Comparison of ENCODE assay signal across 28 cellular contexts in genomic region chr2:86513948-86514660, GRCh38.
"Had no signal": no experiment of that assay in that cellular context is flagged by ENCODE, and none has a peak within 500 bp of the region (broad histone marks: within the 10 kb centered on the region; RNA-seq: fewer than 3 reads in every experiment).

No MANE protein-coding gene starts in this region.

- DNase-seq: activated B cell treated with CpG ODN at 0.5 μM for 24 hours; activated CD4-positive, alpha-beta T cell treated with anti-CD3 and anti-CD28 coated beads for 48 hours; activated CD4-positive, alpha-beta T cell treated with anti-CD3 and anti-CD28 coated beads, Interleukin-2, amount 50 U/mL, for 1 hour; activated CD4-positive, alpha-beta T cell treated with anti-CD3 and anti-CD28 coated beads, Interleukin-2, amount 50 U/mL, for 48 hours; activated CD8-positive, alpha-beta memory T cell treated with anti-CD3 and anti-CD28 coated beads for 24 hours; activated CD8-positive, alpha-beta T cell treated with anti-CD3 and anti-CD28 coated beads for 36 hours; activated effector memory CD4-positive, alpha-beta T cell treated with anti-CD3 and anti-CD28 coated beads, Interleukin-2, amount 50 U/mL, for 16 hours; activated naive CD4-positive, alpha-beta T cell treated with anti-CD3 and anti-CD28 coated beads for 36 hours; activated naive CD8-positive, alpha-beta T cell treated with anti-CD3 and anti-CD28 coated beads for 36 hours; activated naive CD8-positive, alpha-beta T cell treated with anti-CD3 and anti-CD28 coated beads, Interleukin-2, amount 50 U/mL, for 24 hours; activated T-cell treated with anti-CD3 and anti-CD28 coated beads, Interleukin-2, amount 50 U/mL, for 4 hours; adrenal gland; amygdala; aorta; body of pancreas; caudate nucleus; cortex of kidney; dermis blood vessel endothelial cell; effector CD4-positive, alpha-beta T cell; effector memory CD8-positive, alpha-beta T cell; erythroblast; foreskin keratinocyte; T-cell; T1000; WERI-Rb-1 had no signal

- H3K9me3 ChIP-seq: adrenal gland, body of pancreas, esophagus muscularis mucosa, gastroesophageal sphincter had no signal

- ATAC-seq: activated CD4-positive, CD25-positive, alpha-beta regulatory T cell treated with anti-CD3 and anti-CD28 coated beads, Interleukin-2, amount 50 U/mL, for 24 hours; activated CD8-positive, alpha-beta T cell treated with anti-CD3 and anti-CD28 coated beads for 36 hours; activated naive CD8-positive, alpha-beta T cell treated with anti-CD3 and anti-CD28 coated beads, Interleukin-2, amount 50 U/mL, for 24 hours; activated T-cell treated with anti-CD3 and anti-CD28 coated beads, Interleukin-2, amount 50 U/mL, for 4 hours; body of pancreas; effector memory CD8-positive, alpha-beta T cell; foreskin keratinocyte; gastroesophageal sphincter; T-cell had no signal

- H3K4me3 ChIP-seq: adrenal gland, body of pancreas, esophagus muscularis mucosa, gastroesophageal sphincter had no signal

- H3K27ac ChIP-seq: adrenal gland, body of pancreas, esophagus muscularis mucosa, foreskin keratinocyte, gastroesophageal sphincter, WERI-Rb-1 had no signal

- H3K4me1 ChIP-seq: adrenal gland, body of pancreas had no signal

- H3K36me3 ChIP-seq: WERI-Rb-1 had no signal

- H3K27me3 ChIP-seq: adrenal gland, body of pancreas, esophagus muscularis mucosa, foreskin keratinocyte, gastroesophageal sphincter had no signal
